12 cellular contexts compared by ENCODE assay signal in the genomic region with DNA sequence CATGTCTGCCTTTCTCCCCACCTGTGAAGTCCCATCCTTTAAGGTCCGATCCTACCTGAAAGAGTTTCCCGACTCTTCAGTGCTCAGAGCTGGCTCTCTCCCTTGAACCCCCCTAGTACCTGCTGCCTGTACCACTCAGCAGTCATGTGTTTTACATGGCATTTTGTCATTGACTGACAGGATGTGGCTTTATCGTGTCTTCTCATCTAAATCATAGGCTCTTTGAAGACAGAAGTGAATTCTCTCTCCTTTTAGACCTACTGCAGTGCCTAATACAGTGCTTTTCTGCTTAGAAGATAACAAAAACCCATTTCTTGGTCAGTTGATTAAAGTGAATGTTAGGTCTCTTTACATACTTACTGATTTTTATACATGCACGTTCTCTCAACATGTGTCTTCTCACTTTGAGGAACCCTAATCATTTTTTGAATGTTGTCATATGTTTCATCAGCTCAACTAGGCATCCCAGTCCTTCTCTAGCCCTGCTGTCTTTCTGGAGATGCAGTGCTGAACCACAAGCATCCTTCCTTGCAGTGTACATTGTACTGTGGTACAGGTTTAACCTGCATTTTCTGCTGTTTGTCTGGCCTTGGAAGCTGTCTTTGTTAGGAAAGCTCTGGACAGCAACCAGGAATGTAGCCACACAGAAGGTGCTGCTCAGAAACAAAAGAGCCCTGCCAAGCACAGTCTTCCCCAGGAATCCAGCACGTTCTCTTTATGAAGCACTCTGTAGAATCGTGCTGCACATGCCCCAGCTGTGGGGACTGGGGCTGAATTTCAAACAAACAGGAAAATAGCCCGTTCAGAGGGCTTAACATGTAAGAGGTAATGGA. TPM values are rescaled to one million over a fixed set of nuclear protein-coding genes. Genes with fewer than 3 reads are reported as not detected.
DNase-seq lines count a peak whose midpoint lies in the region; ATAC-seq and TF ChIP-seq lines count a peak whose summit lies in the region.
"Had no signal": no experiment of that assay in that cellular context is flagged by ENCODE, and none has a peak within 500 bp of the region (broad histone marks: within the 10 kb centered on the region; RNA-seq: fewer than 3 reads in every experiment).

No MANE protein-coding gene starts in this region.

- peaks cover 28% of the 10 kb centered on the region; the same call in 1 of the 2 replicates for H4K20me1 ChIP-seq in BLaER1
- H4K20me1 ChIP-seq in osteoblast (ENCODE audit: insufficient read depth, low read length): peaks cover 43% of the 10 kb centered on the region

- ATAC-seq in CD8-positive, alpha-beta T cell: peak; percentile 86
- no peak for ATAC-seq in gastrocnemius medialis
- ATAC-seq in GM18519 (IDR thresholded peaks at IDR 0.05; ENCODE audit: low FRiP score, unreplicated experiment): no peak
- ATAC-seq: HCT116 had no signal

- CTCF ChIA-PET in CD8-positive, alpha-beta T cell (lab: Charles Lee): interaction anchor here (1.0 to 1.4 kb wide), 4 partner anchors 25 to 76 kb away, joined by 3 to 5 read pairs (median 4); no protein-coding TSS in a partner anchor

- DNase-seq in CD8-positive, alpha-beta T cell: peak in 2 of 7 experiments; percentile 6 to 28
- peak; percentile 9 for DNase-seq in activated T-helper 1 cell treated with anti-CD3 and anti-CD28 coated beads, Interleukin-12 subunit alpha, Interleukin-12 subunit beta, Interleukin-2, Interleukin-4 antibody, amounts not matched to agents 30 ng/mL and 10 ng/mL and 1 ng/mL, durations not matched to agents 14 hours and 24 hours and 36 hours (ENCODE audit: low spot score)
- peak; percentile 10 for DNase-seq in fibroblast of pulmonary artery (ENCODE audit: low read depth)
- DNase-seq in gastrocnemius medialis: no peak
- no peak for DNase-seq in osteoblast (ENCODE audit: insufficient read length, low spot score, missing footprints)
- DNase-seq: aorta, BE2C, NCI-H345 had no signal

- H2AFZ ChIP-seq in osteoblast (ENCODE audit: low read length): no peak overlapping the region

- no peaks in the 10 kb centered on the region for H3K9me3 Mint-ChIP-seq in CD8-positive, alpha-beta T cell
- no peaks in the 10 kb centered on the region for H3K9me3 Mint-ChIP-seq in activated T-helper 1 cell treated with anti-CD3 and anti-CD28 coated beads, Interleukin-12 subunit alpha, Interleukin-12 subunit beta, Interleukin-2, Interleukin-4 antibody, amounts not matched to agents 30 ng/mL and 10 ng/mL and 1 ng/mL, durations not matched to agents 14 hours and 24 hours and 36 hours

- TF ChIP-seq POLR2A in gastrocnemius medialis (IDR thresholded peaks at IDR 0.05): no peak

- peaks cover 58% of the 10 kb centered on the region for H3K4me1 ChIP-seq in BLaER1
- H3K4me1 ChIP-seq in CD8-positive, alpha-beta T cell (ENCODE audit: insufficient read depth, low read length): peaks cover 39% of the 10 kb centered on the region
- H3K4me1 ChIP-seq in gastrocnemius medialis: no peaks in the 10 kb centered on the region
- H3K4me1 ChIP-seq in osteoblast (ENCODE audit: insufficient read depth, low read length): peaks cover 21% of the 10 kb centered on the region

- POLR2A ChIA-PET in CD8-positive, alpha-beta T cell (lab: Charles Lee): interaction anchor here (0.6 to 2.5 kb wide), 7 partner anchors 10 to 76 kb away, joined by 3 to 8 read pairs (median 3); no protein-coding TSS in a partner anchor

- TF ChIP-seq CTCF in CD8-positive, alpha-beta T cell (IDR thresholded peaks at IDR 0.05): no peak
- TF ChIP-seq CTCF in fibroblast of pulmonary artery (IDR thresholded peaks at IDR 0.05; ENCODE audit: low read length, missing control alignments) (no peak), gastrocnemius medialis (IDR thresholded peaks at IDR 0.05 in 4 of 5, conservative IDR thresholded peaks at IDR 0.05 in 1 of 5) (no peak), osteoblast (IDR thresholded peaks at IDR 0.05; ENCODE audit: extremely low read depth, low read depth, low read length) (no peak)

- intact Hi-C loops in CD8-positive, alpha-beta T cell (cut with DNase I, micrococcal nuclease): loop anchor here in 1 of 2 experiments (5.0 kb wide), 1 partner anchor 53 kb away; no protein-coding TSS in a partner anchor
- intact Hi-C loops in activated T-helper 1 cell treated with anti-CD3 and anti-CD28 coated beads, Interleukin-12 subunit alpha, Interleukin-12 subunit beta, Interleukin-2, Interleukin-4 antibody, amounts not matched to agents 30 ng/mL and 10 ng/mL and 1 ng/mL, durations not matched to agents 14 hours and 24 hours and 36 hours (cut with micrococcal nuclease): no loop called here
- intact Hi-C loops in gastrocnemius medialis (cut with DNase I; ENCODE audit: low total_unique reads): no loop called here

- H3K4me2 ChIP-seq in BLaER1 (peak overlapping the region; percentile 61), osteoblast (ENCODE audit: insufficient read depth, low read length) (no peak overlapping the region)

- in situ Hi-C loops in gastrocnemius medialis (cut with MboI; ENCODE audit: low sequenced_read_pairs in 4 of 4): no loop called here

- peaks cover 2% of the 10 kb centered on the region for H3K79me2 ChIP-seq in osteoblast (ENCODE audit: insufficient read depth, low read length)

- H3K9me3 ChIP-seq in BLaER1: no peaks in the 10 kb centered on the region
- no peaks in the 10 kb centered on the region for H3K9me3 ChIP-seq in CD8-positive, alpha-beta T cell (ENCODE audit: low read length)
- no peaks in the 10 kb centered on the region for H3K9me3 ChIP-seq in gastrocnemius medialis
- no peaks in the 10 kb centered on the region for H3K9me3 ChIP-seq in osteoblast (ENCODE audit: low read depth, low read length)
- H3K9me3 ChIP-seq: BE2C, SJSA1 had no signal

- H3K27ac ChIP-seq in BLaER1 (no peak overlapping the region), gastrocnemius medialis (no peak overlapping the region), osteoblast (ENCODE audit: low read depth, low read length) (no peak overlapping the region)
- peak overlapping the region; percentile 8 for H3K27ac ChIP-seq in CD8-positive, alpha-beta T cell (ENCODE audit: low read depth, low read length)
- H3K27ac ChIP-seq: SJSA1 had no signal

- peak overlapping the region; percentile 38 for H3K4me3 Mint-ChIP-seq in CD8-positive, alpha-beta T cell
- H3K4me3 Mint-ChIP-seq in activated T-helper 1 cell treated with anti-CD3 and anti-CD28 coated beads, Interleukin-12 subunit alpha, Interleukin-12 subunit beta, Interleukin-2, Interleukin-4 antibody, amounts not matched to agents 30 ng/mL and 10 ng/mL and 1 ng/mL, durations not matched to agents 14 hours and 24 hours and 36 hours: peak overlapping the region; percentile 57

- H3K27ac Mint-ChIP-seq in CD8-positive, alpha-beta T cell: peak overlapping the region; percentile 64
- H3K27ac Mint-ChIP-seq in activated T-helper 1 cell treated with anti-CD3 and anti-CD28 coated beads, Interleukin-12 subunit alpha, Interleukin-12 subunit beta, Interleukin-2, Interleukin-4 antibody, amounts not matched to agents 30 ng/mL and 10 ng/mL and 1 ng/mL, durations not matched to agents 14 hours and 24 hours and 36 hours: peak overlapping the region; percentile 53

- H3K4me3 ChIP-seq in BLaER1: no peak overlapping the region
- no peak overlapping the region for H3K4me3 ChIP-seq in CD8-positive, alpha-beta T cell (ENCODE audit: low read depth, low read length)
- no peak overlapping the region for H3K4me3 ChIP-seq in fibroblast of pulmonary artery (replicated peaks; ENCODE audit: low read depth, low read length)
- no peak overlapping the region for H3K4me3 ChIP-seq in gastrocnemius medialis
- H3K4me3 ChIP-seq in osteoblast (ENCODE audit: insufficient read depth, low read length): no peak overlapping the region
- H3K4me3 ChIP-seq: SJSA1 had no signal

- no peaks in the 10 kb centered on the region for H3K27me3 ChIP-seq in BLaER1
- H3K27me3 ChIP-seq in CD8-positive, alpha-beta T cell (ENCODE audit: insufficient read depth, low read length): no peaks in the 10 kb centered on the region
- no peaks in the 10 kb centered on the region for H3K27me3 ChIP-seq in gastrocnemius medialis
- H3K27me3 ChIP-seq in osteoblast (ENCODE audit: insufficient read depth, low read length): no peaks in the 10 kb centered on the region
- H3K27me3 ChIP-seq: BE2C, SJSA1 had no signal

- peaks cover 2% of the 10 kb centered on the region for H3K36me3 Mint-ChIP-seq in CD8-positive, alpha-beta T cell
- peaks cover 9% of the 10 kb centered on the region for H3K36me3 Mint-ChIP-seq in activated T-helper 1 cell treated with anti-CD3 and anti-CD28 coated beads, Interleukin-12 subunit alpha, Interleukin-12 subunit beta, Interleukin-2, Interleukin-4 antibody, amounts not matched to agents 30 ng/mL and 10 ng/mL and 1 ng/mL, durations not matched to agents 14 hours and 24 hours and 36 hours (ENCODE audit: low read depth)

- peaks cover 62% of the 10 kb centered on the region for H3K4me1 Mint-ChIP-seq in CD8-positive, alpha-beta T cell (ENCODE audit: low read depth)
- peaks cover 42% of the 10 kb centered on the region for H3K4me1 Mint-ChIP-seq in activated T-helper 1 cell treated with anti-CD3 and anti-CD28 coated beads, Interleukin-12 subunit alpha, Interleukin-12 subunit beta, Interleukin-2, Interleukin-4 antibody, amounts not matched to agents 30 ng/mL and 10 ng/mL and 1 ng/mL, durations not matched to agents 14 hours and 24 hours and 36 hours (ENCODE audit: low read depth)

- H3K9ac ChIP-seq in BLaER1: no peak overlapping the region

- H3K36me3 ChIP-seq in BLaER1 (peaks cover 42% of the 10 kb centered on the region), gastrocnemius medialis (no peaks in the 10 kb centered on the region), osteoblast (ENCODE audit: insufficient read depth, low read length) (no peaks in the 10 kb centered on the region)
- H3K36me3 ChIP-seq in CD8-positive, alpha-beta T cell (ENCODE audit: insufficient read depth, low read length): no peaks in the 10 kb centered on the region
- H3K36me3 ChIP-seq: BE2C had no signal

- H3K27me3 Mint-ChIP-seq in CD8-positive, alpha-beta T cell (ENCODE audit: low read depth): no peaks in the 10 kb centered on the region
- H3K27me3 Mint-ChIP-seq in activated T-helper 1 cell treated with anti-CD3 and anti-CD28 coated beads, Interleukin-12 subunit alpha, Interleukin-12 subunit beta, Interleukin-2, Interleukin-4 antibody, amounts not matched to agents 30 ng/mL and 10 ng/mL and 1 ng/mL, durations not matched to agents 14 hours and 24 hours and 36 hours (ENCODE audit: insufficient read depth): no peaks in the 10 kb centered on the region

RNA-seq across cellular contexts. Expression of a gene that starts 28.1 kb away (rescaled TPM):
- 1 to 10 TPM; 1.2 to 1.5 TPM for total RNA-seq in CD8-positive, alpha-beta T cell
- total RNA-seq in activated T-helper 1 cell treated with anti-CD3 and anti-CD28 coated beads, Interleukin-12 subunit alpha, Interleukin-12 subunit beta, Interleukin-2, Interleukin-4 antibody, amounts not matched to agents 30 ng/mL and 10 ng/mL and 1 ng/mL, durations not matched to agents 14 hours and 24 hours and 36 hours: 1.3 and 2.1 TPM in 2 replicates
- 1 to 10 TPM in 1 of 4 donors, under 1 TPM in 3; 0.29 to 4.3 (median 0.96) TPM for total RNA-seq in gastrocnemius medialis
- 0.29 and 0.72 TPM in 2 replicates for total RNA-seq in osteoblast

Comparison
In these comparisons a context has a peak if more than half of its experiments do, and no peak if none do; other contexts are left out.
1. DNase-seq: peak in activated T-helper 1 cell treated with anti-CD3 and anti-CD28 coated beads, Interleukin-12 subunit alpha, Interleukin-12 subunit beta, Interleukin-2, Interleukin-4 antibody, amounts not matched to agents 30 ng/mL and 10 ng/mL and 1 ng/mL, durations not matched to agents 14 hours and 24 hours and 36 hours (single experiment) and fibroblast of pulmonary artery (single experiment); none in gastrocnemius medialis (0 of 2) and osteoblast (single experiment).